Comparison of ENCODE assay signal across 21 cellular contexts in the genomic region with DNA sequence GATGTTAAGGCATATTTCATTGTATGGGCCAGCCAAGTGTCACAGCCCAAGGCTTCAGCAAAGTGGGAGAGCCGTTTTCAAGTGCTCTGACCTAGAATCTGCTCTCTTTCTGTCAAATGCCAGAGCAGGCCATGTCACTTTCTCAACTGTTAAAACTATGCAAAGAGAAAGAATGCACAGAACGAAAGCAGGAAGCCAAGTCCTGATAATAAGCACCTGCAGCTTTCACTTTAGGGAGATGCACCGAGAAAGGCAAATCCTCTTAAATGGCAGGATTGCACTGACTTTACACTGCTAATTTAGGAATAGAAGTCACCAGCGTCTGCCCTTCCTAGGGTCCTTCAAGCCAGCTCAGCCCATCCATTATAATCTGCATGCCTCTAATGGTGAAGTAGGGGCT. TPM values are rescaled to one million over a fixed set of nuclear protein-coding genes. Genes with fewer than 3 reads are reported as not detected.
DNase-seq lines count a peak whose midpoint lies in the region; ATAC-seq and TF ChIP-seq lines count a peak whose summit lies in the region.
"Had no signal": no experiment of that assay in that cellular context is flagged by ENCODE, and none has a peak within 500 bp of the region (broad histone marks: within the 10 kb centered on the region; RNA-seq: fewer than 3 reads in every experiment).

No MANE protein-coding gene starts in this region.

- H3K27me3 ChIP-seq in GM23338 (ENCODE audit: insufficient read depth) (no peaks in the 10 kb centered on the region), suprapubic skin (no peaks in the 10 kb centered on the region)

- peaks cover 25% of the 10 kb centered on the region for H3K4me1 Mint-ChIP-seq in GM23338

- WGBS in suprapubic skin, result 49% methylated on average over 4 of the region's 4 CpGs

- H3K27ac ChIP-seq in GM23338 (ENCODE audit: low read depth) (no peak overlapping the region), suprapubic skin (no peak overlapping the region)
- H3K27ac ChIP-seq: 22Rv1, HL-60, skin epidermis, VCaP had no signal

- H3K79me2 ChIP-seq in GM23338 (replicated peaks; ENCODE audit: insufficient read depth), result no peaks in the 10 kb centered on the region

- H3K27me3 Mint-ChIP-seq in GM23338 (ENCODE audit: insufficient read depth, low read depth, poor library complexity), result peaks cover 7% of the 10 kb centered on the region
- H3K27me3 Mint-ChIP-seq: CD4-positive, alpha-beta memory T cell; stimulated activated naive CD8-positive, alpha-beta T cell treated with anti-CD3 and anti-CD28 coated beads, Interleukin-15, Interleukin-2, amounts not matched to agents 100 ng/mL and 50 ng/mL, for 24 hours had no signal

- DNase-seq in NCI-H2227 (lab: John Stamatoyannopoulos, UW; ENCODE audit: unreplicated experiment) (peak; percentile 15), NCI-H2227 treated with DMSO at 0.1 percent for 48 hours (lab: John Stamatoyannopoulos, UW) (no peak), GM23338 (ENCODE audit: low spot score) (peak; percentile 8), iris pigment epithelial cell (ENCODE audit: low read depth) (peak; percentile 11), renal cortical epithelial cell (ENCODE audit: low read depth) (peak; percentile 18), GM19240 (ENCODE audit: insufficient read length, low spot score) (no peak), suprapubic skin (ENCODE audit: low spot score in 2 of 2) (no peak)
- DNase-seq in activated T-cell treated with anti-CD3 and anti-CD28 coated beads, Interleukin-2, amount 50 U/mL, for 48 hours, result no peak
- DNase-seq: activated CD8-positive, alpha-beta memory T cell treated with anti-CD3 and anti-CD28 coated beads, Interleukin-2, amount 50 U/mL, for 48 hours; CD4-positive, alpha-beta memory T cell; effector CD8-positive, alpha-beta T cell; KBM-7; NCI-H1436; nucleus accumbens; OCI-M1 had no signal

- no peak overlapping the region for H3K27ac Mint-ChIP-seq in GM23338
- H3K27ac Mint-ChIP-seq: stimulated activated naive CD8-positive, alpha-beta T cell treated with anti-CD3 and anti-CD28 coated beads, Interleukin-15, Interleukin-2, amounts not matched to agents 100 ng/mL and 50 ng/mL, for 24 hours had no signal

- no peak for TF ChIP-seq CTCF in GM23338 (conservative IDR thresholded peaks at IDR 0.05; ENCODE audit: low read depth in 2 of 2)
- no peak for TF ChIP-seq CTCF in suprapubic skin (IDR thresholded peaks at IDR 0.05)

- no peaks in the 10 kb centered on the region for H3F3A ChIP-seq in GM23338 (replicated peaks; ENCODE audit: low read depth)

- TF ChIP-seq POLR2A in suprapubic skin (IDR thresholded peaks at IDR 0.05), result no peak

- no peaks in the 10 kb centered on the region for H3K36me3 ChIP-seq in GM23338 (ENCODE audit: insufficient read depth)
- no peaks in the 10 kb centered on the region for H3K36me3 ChIP-seq in suprapubic skin

- H3K36me3 Mint-ChIP-seq in GM23338 (ENCODE audit: low read depth), result peaks cover 7% of the 10 kb centered on the region; the same call in 2 of the 3 replicates
- H3K36me3 Mint-ChIP-seq: activated naive CD4-positive, alpha-beta T cell treated with anti-CD3 and anti-CD28 coated beads, Interleukin-2, amount 50 U/mL, for 72 hours; CD4-positive, alpha-beta memory T cell had no signal

- H3K4me1 ChIP-seq in GM23338 (ENCODE audit: insufficient read depth) (peaks cover 29% of the 10 kb centered on the region), suprapubic skin (no peaks in the 10 kb centered on the region)

- H3K9me3 Mint-ChIP-seq in GM23338, result peaks cover 6% of the 10 kb centered on the region; the same call in 1 of the 3 replicates
- H3K9me3 Mint-ChIP-seq: activated naive CD4-positive, alpha-beta T cell treated with anti-CD3 and anti-CD28 coated beads, Interleukin-2, amount 50 U/mL, for 72 hours; CD4-positive, alpha-beta memory T cell; stimulated activated naive CD8-positive, alpha-beta T cell treated with anti-CD3 and anti-CD28 coated beads, Interleukin-15, Interleukin-2, amounts not matched to agents 100 ng/mL and 50 ng/mL, for 24 hours had no signal

- TF ChIP-seq EP300 in suprapubic skin (IDR thresholded peaks at IDR 0.05), result no peak

- peak overlapping the region; percentile 51; the same call in 1 of the 2 replicates for H3K4me2 ChIP-seq in GM23338

- no peak overlapping the region for H3K4me3 Mint-ChIP-seq in GM23338
- H3K4me3 Mint-ChIP-seq: stimulated activated naive CD8-positive, alpha-beta T cell treated with anti-CD3 and anti-CD28 coated beads, Interleukin-15, Interleukin-2, amounts not matched to agents 100 ng/mL and 50 ng/mL, for 24 hours had no signal

- H2AFZ ChIP-seq in GM23338, result no peak overlapping the region

- peaks cover 8% of the 10 kb centered on the region; the same call in 1 of the 2 replicates for H3K9me2 ChIP-seq in GM23338 (ENCODE audit: insufficient read depth)

- no peaks in the 10 kb centered on the region for H3K9me3 ChIP-seq in suprapubic skin

- no peak overlapping the region for H3K4me3 ChIP-seq in GM23338
- no peak overlapping the region for H3K4me3 ChIP-seq in suprapubic skin
- H3K4me3 ChIP-seq: skin epidermis had no signal

- no peak for ATAC-seq in GM23338
- ATAC-seq: activated naive CD4-positive, alpha-beta T cell treated with anti-CD3 and anti-CD28 coated beads, Interleukin-2, amount 50 U/mL, for 72 hours had no signal

- H4K20me1 ChIP-seq in GM23338 (replicated peaks; ENCODE audit: insufficient read depth), result no peaks in the 10 kb centered on the region

TF ChIP-seq in GM23338, 12 proteins besides CTCF, POLR2A, EP300 and RAD21:
- TF ChIP-seq, protein P1, sequence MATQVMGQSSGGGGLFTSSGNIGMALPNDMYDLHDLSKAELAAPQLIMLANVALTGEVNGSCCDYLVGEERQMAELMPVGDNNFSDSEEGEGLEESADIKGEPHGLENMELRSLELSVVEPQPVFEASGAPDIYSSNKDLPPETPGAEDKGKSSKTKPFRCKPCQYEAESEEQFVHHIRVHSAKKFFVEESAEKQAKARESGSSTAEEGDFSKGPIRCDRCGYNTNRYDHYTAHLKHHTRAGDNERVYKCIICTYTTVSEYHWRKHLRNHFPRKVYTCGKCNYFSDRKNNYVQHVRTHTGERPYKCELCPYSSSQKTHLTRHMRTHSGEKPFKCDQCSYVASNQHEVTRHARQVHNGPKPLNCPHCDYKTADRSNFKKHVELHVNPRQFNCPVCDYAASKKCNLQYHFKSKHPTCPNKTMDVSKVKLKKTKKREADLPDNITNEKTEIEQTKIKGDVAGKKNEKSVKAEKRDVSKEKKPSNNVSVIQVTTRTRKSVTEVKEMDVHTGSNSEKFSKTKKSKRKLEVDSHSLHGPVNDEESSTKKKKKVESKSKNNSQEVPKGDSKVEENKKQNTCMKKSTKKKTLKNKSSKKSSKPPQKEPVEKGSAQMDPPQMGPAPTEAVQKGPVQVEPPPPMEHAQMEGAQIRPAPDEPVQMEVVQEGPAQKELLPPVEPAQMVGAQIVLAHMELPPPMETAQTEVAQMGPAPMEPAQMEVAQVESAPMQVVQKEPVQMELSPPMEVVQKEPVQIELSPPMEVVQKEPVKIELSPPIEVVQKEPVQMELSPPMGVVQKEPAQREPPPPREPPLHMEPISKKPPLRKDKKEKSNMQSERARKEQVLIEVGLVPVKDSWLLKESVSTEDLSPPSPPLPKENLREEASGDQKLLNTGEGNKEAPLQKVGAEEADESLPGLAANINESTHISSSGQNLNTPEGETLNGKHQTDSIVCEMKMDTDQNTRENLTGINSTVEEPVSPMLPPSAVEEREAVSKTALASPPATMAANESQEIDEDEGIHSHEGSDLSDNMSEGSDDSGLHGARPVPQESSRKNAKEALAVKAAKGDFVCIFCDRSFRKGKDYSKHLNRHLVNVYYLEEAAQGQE (IDR thresholded peaks at IDR 0.05; ENCODE audit: unreplicated experiment), result no peak
- no peak for TF ChIP-seq EZH2phosphoT487 (IDR thresholded peaks at IDR 0.05; ENCODE audit: unreplicated experiment)
- TF ChIP-seq, protein P2, sequence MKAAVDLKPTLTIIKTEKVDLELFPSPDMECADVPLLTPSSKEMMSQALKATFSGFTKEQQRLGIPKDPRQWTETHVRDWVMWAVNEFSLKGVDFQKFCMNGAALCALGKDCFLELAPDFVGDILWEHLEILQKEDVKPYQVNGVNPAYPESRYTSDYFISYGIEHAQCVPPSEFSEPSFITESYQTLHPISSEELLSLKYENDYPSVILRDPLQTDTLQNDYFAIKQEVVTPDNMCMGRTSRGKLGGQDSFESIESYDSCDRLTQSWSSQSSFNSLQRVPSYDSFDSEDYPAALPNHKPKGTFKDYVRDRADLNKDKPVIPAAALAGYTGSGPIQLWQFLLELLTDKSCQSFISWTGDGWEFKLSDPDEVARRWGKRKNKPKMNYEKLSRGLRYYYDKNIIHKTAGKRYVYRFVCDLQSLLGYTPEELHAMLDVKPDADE (IDR thresholded peaks at IDR 0.05), result no peak
- TF ChIP-seq EZH2 (IDR thresholded peaks at IDR 0.05; ENCODE audit: low read depth, unreplicated experiment), result no peak
- no peak for TF ChIP-seq JUNB (IDR thresholded peaks at IDR 0.05; ENCODE audit: unreplicated experiment)
- no peak for TF ChIP-seq POLR2AphosphoS5 (IDR thresholded peaks at IDR 0.05; ENCODE audit: low read depth)
- no peak for TF ChIP-seq CREB1 (CRISPR knock-in tag; IDR thresholded peaks at IDR 0.05; ENCODE audit: low read depth)
- TF ChIP-seq NANOG (IDR thresholded peaks at IDR 0.05; ENCODE audit: borderline replicate concordance), result no peak
- TF ChIP-seq STAT1 (IDR thresholded peaks at IDR 0.05; ENCODE audit: unreplicated experiment), result no peak
- no peak for TF ChIP-seq ZNF331 (CRISPR knock-in tag; IDR thresholded peaks at IDR 0.05; ENCODE audit: low read depth)
- no peak for TF ChIP-seq ZNF114 (CRISPR knock-in tag; IDR thresholded peaks at IDR 0.05)

RNA-seq across cellular contexts. Expression of a gene that starts 49.2 kb away (rescaled TPM):
- 64.1 and 80.7 TPM in 2 replicates for total RNA-seq in GM23338 (2014; rRNA removed; shearing (Covaris generic))
- 150 TPM in 2 replicates for polyA plus RNA-seq in GM23338 (2016; fragmentation: Nextera tagmentation; extraction: Ambion mirVana)
- total RNA-seq in renal cortical epithelial cell (47.0 and 49.1 TPM in 2 replicates), suprapubic skin (10 to 100 TPM; 18.6 to 35.9 (median 28.4) TPM)

Comparison
In these comparisons a context has a peak if more than half of its experiments do, and no peak if none do; other contexts are left out.
1. DNase-seq: peak in NCI-H2227 (single experiment), GM23338 (single experiment), iris pigment epithelial cell (single experiment) and renal cortical epithelial cell (single experiment); none in NCI-H2227 treated with DMSO at 0.1 percent for 48 hours (single experiment), GM19240 (single experiment), activated T-cell treated with anti-CD3 and anti-CD28 coated beads, Interleukin-2, amount 50 U/mL, for 48 hours (0 of 2) and suprapubic skin (0 of 2).